In genomic region chr13:94548382-94549240, GRCh38 we compare ENCODE assay signal across 8 cellular contexts. TPM values are rescaled to one million over a fixed set of nuclear protein-coding genes. Genes with fewer than 3 reads are reported as not detected.
A peak's percentile ranks its signal among the peaks of the same experiment; 100 is the strongest.
DNase-seq lines count a peak whose midpoint lies in the region; ATAC-seq and TF ChIP-seq lines count a peak whose summit lies in the region.

No MANE protein-coding gene starts in this region.

- H3K27me3 ChIP-seq in thoracic aorta (replicated peaks; ENCODE audit: insufficient read depth) = no peaks in the 10 kb centered on the region

- H3K27me3 Mint-ChIP-seq in activated CD4-positive, alpha-beta T cell treated with anti-CD3 and anti-CD28 coated beads, Interleukin-2, amount 10 ng/mL, durations not matched to agents 7 days and 5 days = peaks cover 16% of the 10 kb centered on the region
- peaks cover 0 to 5% (median 5%) of the 10 kb centered on the region in 3 donors for H3K27me3 Mint-ChIP-seq in naive B cell

- peak; percentile 30 to 34 for DNase-seq in stimulated activated CD4-positive, alpha-beta T cell treated with anti-CD3 and anti-CD28 coated beads, Interleukin-12 subunit alpha, Interleukin-12 subunit beta, amount 100 ng/mL, for 24 hours (ENCODE audit: low read depth in 2 of 2)
- no peak for DNase-seq in stimulated activated CD4-positive, alpha-beta T cell treated with anti-CD3 and anti-CD28 coated beads, Interleukin-4, amount 100 ng/mL, for 24 hours
- DNase-seq in NCI-H1105 treated with DMSO at 0.1 percent for 48 hours (lab: John Stamatoyannopoulos, UW) = peak; percentile 64
- DNase-seq in activated CD4-positive, alpha-beta T cell treated with anti-CD3 and anti-CD28 coated beads, Interleukin-2, amount 10 ng/mL, durations not matched to agents 7 days and 5 days = peak; percentile 57
- DNase-seq in naive B cell = no peak
- peak; percentile 5 for DNase-seq in thoracic aorta (ENCODE audit: low spot score)

- H3K9me3 ChIP-seq in thoracic aorta = no peaks in the 10 kb centered on the region

- H3K9me3 Mint-ChIP-seq in activated CD4-positive, alpha-beta T cell treated with anti-CD3 and anti-CD28 coated beads, Interleukin-2, amount 10 ng/mL, durations not matched to agents 7 days and 5 days = peaks cover 7% of the 10 kb centered on the region
- peaks cover 0 to 9% (median 0%) of the 10 kb centered on the region in 7 donors for H3K9me3 Mint-ChIP-seq in naive B cell

- peaks cover 26% of the 10 kb centered on the region for H3K4me1 Mint-ChIP-seq in activated CD4-positive, alpha-beta T cell treated with anti-CD3 and anti-CD28 coated beads, Interleukin-2, amount 10 ng/mL, durations not matched to agents 7 days and 5 days
- peaks cover 24 to 27% (median 25%) of the 10 kb centered on the region in 3 donors for H3K4me1 Mint-ChIP-seq in naive B cell

- peak; percentile 58 for ATAC-seq in HG02678 (IDR thresholded peaks at IDR 0.05; ENCODE audit: unreplicated experiment)
- ATAC-seq in esophagus mucosa = peak; percentile 32
- ATAC-seq in naive B cell (ENCODE audit: low read depth in 2 of 2) = peak; percentile 39 to 53
- peak; percentile 17 for ATAC-seq in thoracic aorta (ENCODE audit: insufficient number of reproducible peaks, low FRiP score, low read depth)

- peak; percentile 11 for TF ChIP-seq CTCF in thoracic aorta (IDR thresholded peaks at IDR 0.05)

- peak overlapping the region; percentile 93 for H3K27ac Mint-ChIP-seq in activated CD4-positive, alpha-beta T cell treated with anti-CD3 and anti-CD28 coated beads, Interleukin-2, amount 10 ng/mL, durations not matched to agents 7 days and 5 days
- H3K27ac Mint-ChIP-seq in naive B cell = peak overlapping the region; percentile 92 to 100 (median 96)

- H3K4me3 ChIP-seq in thoracic aorta = peak overlapping the region; percentile 91

- POLR2A ChIA-PET in activated CD4-positive, alpha-beta T cell treated with anti-CD3 and anti-CD28 coated beads, Interleukin-2, amount 10 ng/mL, durations not matched to agents 7 days and 5 days (lab: Charles Lee) = interaction anchor here (2.0 kb wide), 1 partner anchor 47 kb away, joined by 4 read pairs; the partner anchor contains the start of gene TGDS

- peak overlapping the region; percentile 79 for H3K4me3 Mint-ChIP-seq in activated CD4-positive, alpha-beta T cell treated with anti-CD3 and anti-CD28 coated beads, Interleukin-2, amount 10 ng/mL, durations not matched to agents 7 days and 5 days
- H3K4me3 Mint-ChIP-seq in naive B cell = peak overlapping the region; percentile 87 to 99 (median 94)

- no peaks in the 10 kb centered on the region for H3K36me3 ChIP-seq in thoracic aorta

- H3K36me3 Mint-ChIP-seq in activated CD4-positive, alpha-beta T cell treated with anti-CD3 and anti-CD28 coated beads, Interleukin-2, amount 10 ng/mL, durations not matched to agents 7 days and 5 days (ENCODE audit: low read depth) = peaks cover 3% of the 10 kb centered on the region
- H3K36me3 Mint-ChIP-seq in naive B cell = peaks cover 0 to 8% of the 10 kb centered on the region in 2 donors

- H3K27ac ChIP-seq in thoracic aorta = peak overlapping the region; percentile 90 to 94

- H3K4me1 ChIP-seq in thoracic aorta (ENCODE audit: control insufficient read depth in 1 of 2, low read depth in 2 of 2) = peaks cover 5 to 11% of the 10 kb centered on the region in 2 donors

- CTCF ChIA-PET in activated CD4-positive, alpha-beta T cell treated with anti-CD3 and anti-CD28 coated beads, Interleukin-2, amount 10 ng/mL, durations not matched to agents 7 days and 5 days (lab: Charles Lee) = interaction anchor here (1.0 to 2.1 kb wide), 10 partner anchors 10 to 112 kb away, joined by 3 to 8 read pairs (median 4); partner anchors contain the start of genes GPR180 and TGDS

RNA-seq across cellular contexts. Expression of gene TGDS, which starts 47.3 kb away (rescaled TPM):
- 10 to 100 TPM; 15.6 to 16.2 TPM for total RNA-seq in activated CD4-positive, alpha-beta T cell treated with anti-CD3 and anti-CD28 coated beads, Interleukin-2, amount 10 ng/mL, durations not matched to agents 7 days and 5 days
- total RNA-seq in esophagus mucosa (5.8 TPM), thoracic aorta (10 to 100 TPM; 11.2 to 17.4 TPM)
- polyA plus RNA-seq in naive B cell (ENCODE audit: low read depth in 6 of 6) = 10 to 100 TPM; 10.0 to 16.8 (median 12.0) TPM

RNA-seq across cellular contexts. Expression of gene GPR180, which starts 53.0 kb away (rescaled TPM):
- 1 to 10 TPM; 6.2 to 6.8 TPM for total RNA-seq in activated CD4-positive, alpha-beta T cell treated with anti-CD3 and anti-CD28 coated beads, Interleukin-2, amount 10 ng/mL, durations not matched to agents 7 days and 5 days
- total RNA-seq in esophagus mucosa (2.4 TPM), thoracic aorta (1 to 10 TPM; 3.9 to 6.3 TPM)
- polyA plus RNA-seq in naive B cell (ENCODE audit: low read depth in 6 of 6) = 1 to 10 TPM; 1.1 to 2.7 (median 1.7) TPM

Comparison
In these comparisons a context has a peak if more than half of its experiments do, and no peak if none do; other contexts are left out.
1. DNase-seq: peak in stimulated activated CD4-positive, alpha-beta T cell treated with anti-CD3 and anti-CD28 coated beads, Interleukin-12 subunit alpha, Interleukin-12 subunit beta, amount 100 ng/mL, for 24 hours (2 of 2), NCI-H1105 treated with DMSO at 0.1 percent for 48 hours (single experiment), activated CD4-positive, alpha-beta T cell treated with anti-CD3 and anti-CD28 coated beads, Interleukin-2, amount 10 ng/mL, durations not matched to agents 7 days and 5 days (single experiment) and thoracic aorta (single experiment); none in stimulated activated CD4-positive, alpha-beta T cell treated with anti-CD3 and anti-CD28 coated beads, Interleukin-4, amount 100 ng/mL, for 24 hours (single experiment) and naive B cell (single experiment).
2. Peak in every context shown above with its lines, with median percentiles within 50 percentile points of each other: ATAC-seq.